ENCODE assay signal across 29 cellular contexts in the genomic region with DNA sequence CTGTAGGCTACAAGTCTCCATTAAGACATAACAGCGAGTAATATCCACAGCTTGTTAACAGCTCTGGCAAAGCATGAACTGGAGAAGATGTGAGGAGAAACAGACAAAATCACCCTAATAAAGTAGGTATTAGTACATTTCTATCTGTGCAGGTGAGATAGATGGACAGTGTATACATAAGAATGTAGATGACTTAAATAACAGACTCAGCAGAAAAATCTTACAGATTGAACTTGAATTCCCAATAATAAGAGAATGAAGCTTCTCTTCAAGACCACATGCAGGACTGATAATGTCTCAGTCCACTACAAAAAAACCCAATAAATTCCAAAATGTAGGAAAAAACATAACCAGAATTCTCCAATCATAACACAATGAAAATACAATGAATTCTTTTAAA.
"Had no signal": no experiment of that assay in that cellular context is flagged by ENCODE, and none has a peak within 500 bp of the region (broad histone marks: within the 10 kb centered on the region; RNA-seq: fewer than 3 reads in every experiment).

No MANE protein-coding gene starts in this region.

- FAIRE-seq: urothelium cell line had no signal

- H3K36me3 Mint-ChIP-seq: stimulated activated effector memory CD8-positive, alpha-beta T cell treated with anti-CD3 and anti-CD28 coated beads, Interleukin-12 subunit alpha, Interleukin-12 subunit beta, amount 100 ng/mL, for 72 hours; stimulated activated memory B cell treated with anti-CD40 and anti-IgM and Interleukin-4, amounts not matched to agents 10 μg/mL and 1 μg/mL and 100 μg/mL, for 72 hours; stimulated activated naive B cell treated with anti-CD40 and anti-IgM and Interleukin-4, amounts not matched to agents 10 μg/mL and 1 μg/mL and 100 μg/mL, for 72 hours; type B pancreatic cell had no signal

- H3K27ac Mint-ChIP-seq: stimulated activated effector memory CD8-positive, alpha-beta T cell treated with anti-CD3 and anti-CD28 coated beads, Interleukin-12 subunit alpha, Interleukin-12 subunit beta, amount 100 ng/mL, for 72 hours; stimulated activated memory B cell treated with anti-CD40 and anti-IgM and Interleukin-4, amounts not matched to agents 10 μg/mL and 1 μg/mL and 100 μg/mL, for 72 hours; stimulated activated naive B cell treated with anti-CD40 and anti-IgM and Interleukin-4, amounts not matched to agents 10 μg/mL and 1 μg/mL and 100 μg/mL, for 72 hours; stimulated activated naive CD8-positive, alpha-beta T cell treated with anti-CD3 and anti-CD28 coated beads, Interleukin-15, amount 100 ng/mL, for 72 hours; stimulated activated naive CD8-positive, alpha-beta T cell treated with anti-CD3 and anti-CD28 coated beads, Interleukin-15, Interleukin-2, amounts not matched to agents 100 ng/mL and 50 ng/mL, for 24 hours; type B pancreatic cell had no signal

- H3K4me1 Mint-ChIP-seq: stimulated activated effector memory CD8-positive, alpha-beta T cell treated with anti-CD3 and anti-CD28 coated beads, Interleukin-12 subunit alpha, Interleukin-12 subunit beta, amount 100 ng/mL, for 72 hours; stimulated activated memory B cell treated with anti-CD40 and anti-IgM and Interleukin-4, amounts not matched to agents 10 μg/mL and 1 μg/mL and 100 μg/mL, for 72 hours; stimulated activated naive B cell treated with anti-CD40 and anti-IgM and Interleukin-4, amounts not matched to agents 10 μg/mL and 1 μg/mL and 100 μg/mL, for 72 hours; stimulated activated naive CD8-positive, alpha-beta T cell treated with anti-CD3 and anti-CD28 coated beads, Interleukin-15, amount 100 ng/mL, for 72 hours had no signal

- H3K27me3 Mint-ChIP-seq: stimulated activated memory B cell treated with anti-CD40 and anti-IgM and Interleukin-4, amounts not matched to agents 10 μg/mL and 1 μg/mL and 100 μg/mL, for 72 hours; stimulated activated naive B cell treated with anti-CD40 and anti-IgM and Interleukin-4, amounts not matched to agents 10 μg/mL and 1 μg/mL and 100 μg/mL, for 72 hours; stimulated activated naive CD8-positive, alpha-beta T cell treated with anti-CD3 and anti-CD28 coated beads, Interleukin-15, amount 100 ng/mL, for 72 hours; stimulated activated naive CD8-positive, alpha-beta T cell treated with anti-CD3 and anti-CD28 coated beads, Interleukin-15, Interleukin-2, amounts not matched to agents 100 ng/mL and 50 ng/mL, for 24 hours had no signal

- H3K4me3 Mint-ChIP-seq: stimulated activated effector memory CD8-positive, alpha-beta T cell treated with anti-CD3 and anti-CD28 coated beads, Interleukin-12 subunit alpha, Interleukin-12 subunit beta, amount 100 ng/mL, for 72 hours; stimulated activated memory B cell treated with anti-CD40 and anti-IgM and Interleukin-4, amounts not matched to agents 10 μg/mL and 1 μg/mL and 100 μg/mL, for 72 hours; stimulated activated naive B cell treated with anti-CD40 and anti-IgM and Interleukin-4, amounts not matched to agents 10 μg/mL and 1 μg/mL and 100 μg/mL, for 72 hours; stimulated activated naive CD8-positive, alpha-beta T cell treated with anti-CD3 and anti-CD28 coated beads, Interleukin-15, amount 100 ng/mL, for 72 hours; stimulated activated naive CD8-positive, alpha-beta T cell treated with anti-CD3 and anti-CD28 coated beads, Interleukin-15, Interleukin-2, amounts not matched to agents 100 ng/mL and 50 ng/mL, for 24 hours; type B pancreatic cell had no signal

- ATAC-seq: stimulated activated effector memory CD8-positive, alpha-beta T cell treated with anti-CD3 and anti-CD28 coated beads, Interleukin-12 subunit alpha, Interleukin-12 subunit beta, amount 100 ng/mL, for 72 hours; stimulated activated memory B cell treated with anti-CD40 and anti-IgM and Interleukin-4, amounts not matched to agents 10 μg/mL and 1 μg/mL and 100 μg/mL, for 72 hours; stimulated activated naive B cell treated with anti-CD40 and anti-IgM and Interleukin-4, amounts not matched to agents 10 μg/mL and 1 μg/mL and 100 μg/mL, for 72 hours; stimulated activated naive CD8-positive, alpha-beta T cell treated with anti-CD3 and anti-CD28 coated beads, Interleukin-15, amount 100 ng/mL, for 72 hours; stimulated activated naive CD8-positive, alpha-beta T cell treated with anti-CD3 and anti-CD28 coated beads, Interleukin-15, Interleukin-2, amounts not matched to agents 100 U/mL and 50 U/mL, for 24 hours; upper lobe of right lung had no signal

- DNase-seq: stimulated activated CD4-positive, alpha-beta T cell treated with anti-CD3 and anti-CD28 coated beads, Interleukin-2, amount 100 ng/mL, for 48 hours; stimulated activated CD4-positive, alpha-beta T cell treated with anti-CD3 and anti-CD28 coated beads, Interleukin-4, amount 100 ng/mL, for 1 hour; stimulated activated CD4-positive, alpha-beta T cell treated with anti-CD3 and anti-CD28 coated beads, Interleukin-4, amount 100 ng/mL, for 24 hours; stimulated activated CD4-positive, alpha-beta T cell treated with anti-CD3 and anti-CD28 coated beads, Interleukin-4, amount 100 ng/mL, for 4 hours; stimulated activated CD8-positive, alpha-beta memory T cell treated with anti-CD3 and anti-CD28 coated beads, Interleukin-4, amount 100 ng/mL, for 48 hours; stimulated activated naive B cell treated with anti-CD40 and anti-IgM and Interleukin-4, amounts not matched to agents 10 μg/mL and 1 μg/mL and 100 μg/mL, for 72 hours; stimulated activated naive CD4-positive, alpha-beta T cell; stimulated activated naive CD4-positive, alpha-beta T cell treated with Interleukin-2 at 50 U/mL for 16 hours; stimulated activated naive CD8-positive, alpha-beta T cell treated with anti-CD3 and anti-CD28 coated beads, Interleukin-15, amount 100 ng/mL, for 72 hours; stimulated activated naive CD8-positive, alpha-beta T cell treated with anti-CD3 and anti-CD28 coated beads, Interleukin-15, Interleukin-2, amounts not matched to agents 100 U/mL and 50 U/mL, for 24 hours; stomach; substantia nigra; testis; thyroid gland; tibial artery; transverse colon; trophoblast cell; upper lobe of left lung; upper lobe of right lung; uterus had no signal

- H3K4me3 ChIP-seq: stomach, suprapubic skin, testis, thoracic aorta, thyroid gland, tibial artery, tibial nerve, transverse colon, upper lobe of left lung, upper lobe of right lung, uterus, vagina had no signal

- H3K36me3 ChIP-seq: stomach, suprapubic skin, thoracic aorta, thyroid gland, tibial artery, tibial nerve, transverse colon, upper lobe of left lung, upper lobe of right lung, uterus, vagina had no signal

- H3K27ac ChIP-seq: stomach, suprapubic skin, testis, thoracic aorta, thyroid gland, tibial artery, tibial nerve, transverse colon, upper lobe of left lung, upper lobe of right lung, uterus, vagina had no signal

- H3K9me3 Mint-ChIP-seq: stimulated activated naive CD8-positive, alpha-beta T cell treated with anti-CD3 and anti-CD28 coated beads, Interleukin-15, amount 100 ng/mL, for 72 hours; stimulated activated naive CD8-positive, alpha-beta T cell treated with anti-CD3 and anti-CD28 coated beads, Interleukin-15, Interleukin-2, amounts not matched to agents 100 ng/mL and 50 ng/mL, for 24 hours had no signal

- H3K27me3 ChIP-seq: stomach, testis, thyroid gland, tibial artery, tibial nerve, transverse colon, upper lobe of left lung, upper lobe of right lung, uterus, vagina had no signal

- H3K9me3 ChIP-seq: suprapubic skin, testis, thoracic aorta, thyroid gland, tibial artery, transverse colon, upper lobe of left lung, upper lobe of right lung, uterus, vagina had no signal

- H3K4me1 ChIP-seq: stomach, suprapubic skin, testis, thyroid gland, tibial artery, tibial nerve, transverse colon, upper lobe of left lung, upper lobe of right lung, uterus, vagina had no signal
